Comparison of ENCODE assay signal across 11 cellular contexts in the genomic region with DNA sequence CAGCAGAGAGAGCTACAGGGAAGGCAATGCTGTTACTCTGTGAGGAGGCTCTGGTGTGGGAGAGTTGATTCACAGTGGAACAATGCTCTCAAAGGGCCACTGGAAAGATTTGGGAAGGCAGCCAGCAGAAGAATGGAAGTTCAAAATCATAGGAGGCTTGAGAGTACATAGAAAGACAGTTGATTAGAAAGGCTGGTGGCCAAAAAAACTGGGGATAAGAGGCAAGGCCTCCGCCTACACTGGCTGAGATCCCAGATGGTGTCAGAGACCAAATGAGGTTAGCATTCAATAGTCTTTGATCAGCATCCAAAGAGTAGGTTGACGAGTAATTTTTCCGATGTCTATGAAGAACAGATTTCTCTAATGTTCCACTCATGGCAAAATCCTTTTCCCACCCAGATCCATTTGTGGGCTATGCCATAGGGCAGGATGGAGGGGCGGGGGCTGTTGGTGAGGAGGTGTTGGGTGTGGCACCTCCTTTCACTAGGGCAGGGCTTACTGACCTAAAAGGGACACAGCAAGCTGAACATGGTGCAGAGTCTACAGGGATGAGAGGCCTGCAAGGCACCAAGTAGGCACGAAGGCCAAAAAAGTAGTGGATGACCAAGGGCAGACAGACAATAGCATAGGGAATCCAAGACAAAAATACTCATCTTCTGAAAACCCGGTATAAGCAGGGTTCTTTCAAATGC. TPM values are rescaled to one million over a fixed set of nuclear protein-coding genes. Genes with fewer than 3 reads are reported as not detected.
DNase-seq lines count a peak whose midpoint lies in the region; ATAC-seq and TF ChIP-seq lines count a peak whose summit lies in the region.
"Had no signal": no experiment of that assay in that cellular context is flagged by ENCODE, and none has a peak within 500 bp of the region (broad histone marks: within the 10 kb centered on the region; RNA-seq: fewer than 3 reads in every experiment).

No MANE protein-coding gene starts in this region.

- no peaks in the 10 kb centered on the region for H3K79me2 ChIP-seq in osteoblast (ENCODE audit: insufficient read depth, low read length)

- TF ChIP-seq CTCF in choroid plexus epithelial cell (conservative IDR thresholded peaks at IDR 0.05; ENCODE audit: low read depth, low read length), result no peak
- TF ChIP-seq CTCF in osteoblast (IDR thresholded peaks at IDR 0.05; ENCODE audit: extremely low read depth, low read depth, low read length), result no peak

- H3K27me3 ChIP-seq in osteoblast (ENCODE audit: insufficient read depth, low read length), result no peaks in the 10 kb centered on the region

- H3K27ac ChIP-seq in osteoblast (ENCODE audit: low read depth, low read length), result no peak overlapping the region
- H3K27ac ChIP-seq: HL-60 had no signal

- ATAC-seq in HG02642 (IDR thresholded peaks at IDR 0.05; ENCODE audit: poor library complexity, unreplicated experiment), result no peak
- no peak for ATAC-seq in HG03196 (IDR thresholded peaks at IDR 0.05; ENCODE audit: unreplicated experiment)

- peaks cover 12% of the 10 kb centered on the region for H3K4me1 ChIP-seq in osteoblast (ENCODE audit: insufficient read depth, low read length)

- no peaks in the 10 kb centered on the region for H4K20me1 ChIP-seq in osteoblast (ENCODE audit: insufficient read depth, low read length)

- no peak overlapping the region for H3K4me3 ChIP-seq in choroid plexus epithelial cell (ENCODE audit: low read depth, low read length)
- no peak overlapping the region for H3K4me3 ChIP-seq in osteoblast (ENCODE audit: insufficient read depth, low read length)

- DNase-seq in Daoy (ENCODE audit: low read depth), result peak; percentile 59
- peak; percentile 79 to 94 for DNase-seq in NCI-H2081 (lab: John Stamatoyannopoulos, UW)
- DNase-seq in choroid plexus epithelial cell (ENCODE audit: low read depth), result peak; percentile 85
- peak; percentile 84 for DNase-seq in osteoblast (ENCODE audit: insufficient read length, low spot score, missing footprints)
- no peak for DNase-seq in HPDE6-E6E7 (ENCODE audit: extremely low spot score)
- DNase-seq in stimulated activated CD4-positive, alpha-beta T cell treated with anti-CD3 and anti-CD28 coated beads, Interleukin-12 subunit alpha, Interleukin-12 subunit beta, amount 100 ng/mL, for 4 hours, result no peak
- DNase-seq: caudate nucleus; stimulated activated CD4-positive, alpha-beta T cell treated with anti-CD3 and anti-CD28 coated beads, Interleukin-4, amount 100 ng/mL, for 4 hours had no signal

- H3K36me3 ChIP-seq in osteoblast (ENCODE audit: insufficient read depth, low read length), result no peaks in the 10 kb centered on the region

- H3K9me3 ChIP-seq in osteoblast (ENCODE audit: low read depth, low read length), result no peaks in the 10 kb centered on the region

- peak overlapping the region; percentile 31 for H3K4me2 ChIP-seq in osteoblast (ENCODE audit: insufficient read depth, low read length)

- no peak overlapping the region for H2AFZ ChIP-seq in osteoblast (ENCODE audit: low read length)

RNA-seq across cellular contexts. Expression of a gene that starts 15.1 kb away (rescaled TPM):
- total RNA-seq in Daoy (2014; rRNA removed; shearing (Covaris generic)), result 0.23 and 0.24 TPM in 2 replicates
- 1.5 and 1.8 TPM in 2 replicates for total RNA-seq in osteoblast

Comparison
In these comparisons a context has a peak if more than half of its experiments do, and no peak if none do; other contexts are left out.
1. DNase-seq: peak in Daoy (single experiment), NCI-H2081 (2 of 2), choroid plexus epithelial cell (single experiment) and osteoblast (single experiment); none in HPDE6-E6E7 (single experiment) and stimulated activated CD4-positive, alpha-beta T cell treated with anti-CD3 and anti-CD28 coated beads, Interleukin-12 subunit alpha, Interleukin-12 subunit beta, amount 100 ng/mL, for 4 hours (single experiment).